10 cellular contexts compared by ENCODE assay signal in the genomic region with DNA sequence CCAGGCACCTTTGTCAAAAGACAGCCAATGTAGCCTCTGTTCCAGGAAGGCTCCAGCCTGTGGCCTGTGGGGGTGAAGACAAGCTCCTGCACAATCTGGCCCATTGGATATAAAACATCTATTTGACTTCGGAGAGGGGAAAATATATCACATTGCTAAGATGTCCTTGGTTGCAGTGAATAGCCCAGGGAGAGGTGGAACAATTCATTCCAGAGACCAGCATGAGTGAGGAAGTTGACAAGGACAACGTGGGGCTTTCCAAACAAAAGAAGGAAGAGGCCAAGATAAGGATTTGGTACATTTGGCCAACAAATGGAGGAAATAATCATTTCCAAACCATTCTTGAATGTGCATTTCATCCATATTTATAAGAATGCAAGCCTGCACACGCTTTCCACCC.
DNase-seq lines count a peak whose midpoint lies in the region; ATAC-seq and TF ChIP-seq lines count a peak whose summit lies in the region.
"Had no signal": no experiment of that assay in that cellular context is flagged by ENCODE, and none has a peak within 500 bp of the region (broad histone marks: within the 10 kb centered on the region; RNA-seq: fewer than 3 reads in every experiment).

No MANE protein-coding gene starts in this region.

- peaks cover 0 to 47% of the 10 kb centered on the region in 2 donors for H3K4me1 ChIP-seq in adrenal gland (replicated peaks in 1 of 2)
- peaks cover 6 to 19% of the 10 kb centered on the region in 2 donors for H3K4me1 ChIP-seq in esophagus (ENCODE audit: control insufficient read depth in 2 of 2, insufficient read depth in 2 of 2, low read length in 1 of 2)
- H3K4me1 ChIP-seq in lower lobe of right lung, result peaks cover 96% of the 10 kb centered on the region
- H3K4me1 ChIP-seq in suprapubic skin, result peaks cover 71% of the 10 kb centered on the region
- peaks cover 17% of the 10 kb centered on the region for H3K4me1 ChIP-seq in ovary (ENCODE audit: insufficient read depth)

- ATAC-seq in lower lobe of right lung (peak; percentile 3 to 47), GM18873 (IDR thresholded peaks at IDR 0.05; ENCODE audit: low FRiP score, unreplicated experiment) (no peak)

- no peaks in the 10 kb centered on the region for H3K36me3 ChIP-seq in adrenal gland (replicated peaks in 1 of 2)
- no peaks in the 10 kb centered on the region for H3K36me3 ChIP-seq in esophagus (ENCODE audit: control insufficient read depth in 2 of 2, insufficient read depth in 2 of 2, low read length in 1 of 2)
- no peaks in the 10 kb centered on the region for H3K36me3 ChIP-seq in lower lobe of right lung
- H3K36me3 ChIP-seq in suprapubic skin, result no peaks in the 10 kb centered on the region
- no peaks in the 10 kb centered on the region for H3K36me3 ChIP-seq in ovary

- intact Hi-C loops in adrenal gland (cut with DNase I), result no loop called here
- intact Hi-C loops in lower lobe of right lung (cut with DNase I), result no loop called here
- intact Hi-C loops in ovary (cut with DNase I), result no loop called here

- TF ChIP-seq CTCF in adrenal gland (IDR thresholded peaks at IDR 0.05), result no peak
- TF ChIP-seq CTCF in lower lobe of right lung (IDR thresholded peaks at IDR 0.05), result no peak
- no peak for TF ChIP-seq CTCF in suprapubic skin (IDR thresholded peaks at IDR 0.05)
- no peak for TF ChIP-seq CTCF in ovary (IDR thresholded peaks at IDR 0.05)

- H3K4me3 ChIP-seq in adrenal gland (no peak overlapping the region), esophagus (ENCODE audit: low read depth in 1 of 2, low read length in 2 of 2) (no peak overlapping the region), lower lobe of right lung (no peak overlapping the region), suprapubic skin (no peak overlapping the region), ovary (no peak overlapping the region)

- peak overlapping the region in 3 of 5 donors; percentile 10 to 76 (median 72) for H3K27ac ChIP-seq in adrenal gland
- H3K27ac ChIP-seq in esophagus (ENCODE audit: low read depth in 2 of 2, low read length in 1 of 2), result peak overlapping the region; percentile 23 to 43
- H3K27ac ChIP-seq in lower lobe of right lung, result peak overlapping the region; percentile 66
- H3K27ac ChIP-seq in suprapubic skin, result peak overlapping the region; percentile 30
- no peak overlapping the region for H3K27ac ChIP-seq in ovary

- no peak for TF ChIP-seq POLR2A in adrenal gland (IDR thresholded peaks at IDR 0.05)
- TF ChIP-seq POLR2A in suprapubic skin (IDR thresholded peaks at IDR 0.05), result no peak
- TF ChIP-seq POLR2A in ovary (IDR thresholded peaks at IDR 0.05), result no peak

- TF ChIP-seq EP300 in suprapubic skin (IDR thresholded peaks at IDR 0.05) (no peak), ovary (IDR thresholded peaks at IDR 0.05) (no peak)

- H3K9me3 ChIP-seq in adrenal gland (replicated peaks in 1 of 3) (no peaks in the 10 kb centered on the region), esophagus (ENCODE audit: control insufficient read depth in 2 of 2, insufficient read depth in 1 of 2, low read depth in 1 of 2, low read length in 1 of 2) (no peaks in the 10 kb centered on the region), lower lobe of right lung (no peaks in the 10 kb centered on the region), suprapubic skin (no peaks in the 10 kb centered on the region), ovary (no peaks in the 10 kb centered on the region)

- H3K27me3 ChIP-seq in adrenal gland (no peaks in the 10 kb centered on the region), esophagus (ENCODE audit: control insufficient read depth in 1 of 2, insufficient read depth in 2 of 2, low read length in 2 of 2) (no peaks in the 10 kb centered on the region), lower lobe of right lung (ENCODE audit: low read depth) (no peaks in the 10 kb centered on the region), suprapubic skin (no peaks in the 10 kb centered on the region), ovary (no peaks in the 10 kb centered on the region)

- WGBS in adrenal gland, 4 donors, result 38 to 67% (median 47%) methylated on average over 3 of the region's 3 CpGs
- WGBS in esophagus, 2 donors, result 51 to 58% methylated on average over 3 of the region's 3 CpGs
- WGBS in suprapubic skin, result 49% methylated on average over 3 of the region's 3 CpGs
- 42 to 54% (median 43%) methylated on average over 3 of the region's 3 CpGs for WGBS in ovary, 3 donors

- DNase-seq in adrenal gland, result peak in 2 of 7 donors; percentile 19 to 41
- no peak for DNase-seq in lower lobe of right lung
- DNase-seq in suprapubic skin (ENCODE audit: low spot score in 2 of 2), result no peak
- no peak for DNase-seq in ovary
- DNase-seq in NCI-H524 treated with DMSO at 0.1 percent for 48 hours (lab: John Stamatoyannopoulos, UW), result no peak
- DNase-seq in activated T-cell treated with anti-CD3 and anti-CD28 coated beads, Interleukin-2, amount 50 U/mL, for 48 hours, result no peak
- DNase-seq: foreskin fibroblast; stimulated activated CD4-positive, alpha-beta T cell treated with anti-CD3 and anti-CD28 coated beads, Interleukin-12 subunit alpha, Interleukin-12 subunit beta, amount 100 ng/mL, for 4 hours had no signal

Comparison
In these comparisons a context has a peak if more than half of its experiments do, and no peak if none do; other contexts are left out.
1. H3K27ac ChIP-seq: peak in adrenal gland (3 of 5), esophagus (2 of 2), lower lobe of right lung (single experiment) and suprapubic skin (single experiment); none in ovary (0 of 2).